ENCODE assay signal across 11 cellular contexts in genomic region chr10:15166325-15166724, GRCh38. TPM values are rescaled to one million over a fixed set of nuclear protein-coding genes. Genes with fewer than 3 reads are reported as not detected.
DNase-seq lines count a peak whose midpoint lies in the region; ATAC-seq, FAIRE-seq and TF ChIP-seq lines count a peak whose summit lies in the region.
"Had no signal": no experiment of that assay in that cellular context is flagged by ENCODE, and none has a peak within 500 bp of the region (broad histone marks: within the 10 kb centered on the region; RNA-seq: fewer than 3 reads in every experiment).

No MANE protein-coding gene starts in this region.

- H3K36me3 ChIP-seq in HepG2 (replicated peaks in 1 of 2; ENCODE audit: control insufficient read depth in 1 of 2, insufficient read depth in 2 of 2, low read length in 2 of 2) (no peaks in the 10 kb centered on the region), right lobe of liver (no peaks in the 10 kb centered on the region), iPS-20b (ENCODE audit: insufficient read depth, low read depth, low read length) (no peaks in the 10 kb centered on the region), urinary bladder (ENCODE audit: insufficient read depth) (no peaks in the 10 kb centered on the region)

- no peaks in the 10 kb centered on the region for H3K9me3 Mint-ChIP-seq in activated T-helper 17 cell treated with anti-CD3 and anti-CD28 coated beads, Interleukin-2, amount 50 U/mL, for 72 hours

- H3K79me2 ChIP-seq in HepG2 (ENCODE audit: insufficient read depth, low read length): peaks cover 55% of the 10 kb centered on the region

- H3K36me3 Mint-ChIP-seq in activated T-helper 17 cell treated with anti-CD3 and anti-CD28 coated beads, Interleukin-2, amount 50 U/mL, for 72 hours (ENCODE audit: low read depth): peaks cover 6% of the 10 kb centered on the region

- no peak overlapping the region for H2AFZ ChIP-seq in HepG2 (ENCODE audit: low read length)

- DNase-seq in HepG2 (ENCODE audit: low spot score) (no peak), right lobe of liver (no peak), NCI-H526 treated with DMSO at 0.1 percent for 48 hours (lab: John Stamatoyannopoulos, UW) (no peak), GM12891 (ENCODE audit: insufficient read length, low spot score) (no peak)
- DNase-seq: NCI-H2171; stimulated activated CD4-positive, alpha-beta T cell treated with anti-CD3 and anti-CD28 coated beads, Interleukin-2, amount 100 ng/mL, for 48 hours had no signal

- H3K9me3 ChIP-seq in HepG2 (ENCODE audit: low read length) (no peaks in the 10 kb centered on the region), right lobe of liver (no peaks in the 10 kb centered on the region), iPS-20b (ENCODE audit: insufficient read depth, low read depth, low read length) (no peaks in the 10 kb centered on the region)

- 64% methylated on average over 2 of the region's 2 CpGs for WGBS in HepG2 (ENCODE audit: low lambda C conversion rate)
- 48% methylated on average over 2 of the region's 2 CpGs for WGBS in right lobe of liver (ENCODE audit: insufficient coverage, low coverage, low lambda C conversion rate, missing lambda C conversion rate)
- WGBS in urinary bladder: 71% methylated on average over 2 of the region's 2 CpGs

- H3K27ac ChIP-seq in HepG2 (ENCODE audit: extremely low read length, insufficient read depth, low read length) (no peak overlapping the region), right lobe of liver (no peak overlapping the region), iPS-20b (ENCODE audit: low read length) (no peak overlapping the region), urinary bladder (ENCODE audit: low read depth) (no peak overlapping the region)

- H3K27me3 ChIP-seq in HepG2 (ENCODE audit: control insufficient read depth in 1 of 2, insufficient read depth in 2 of 2, low read length in 2 of 2): no peaks in the 10 kb centered on the region
- no peaks in the 10 kb centered on the region for H3K27me3 ChIP-seq in right lobe of liver
- H3K27me3 ChIP-seq in iPS-20b (ENCODE audit: insufficient read depth, low read length): peaks cover 13% of the 10 kb centered on the region

- CTCF ChIA-PET in HepG2 (lab: Yijun Ruan, JAX; ENCODE audit: low intra/inter-chr PET ratio, low total read pairs): no interaction called here

- 0 out of 2 replicates have a peak, but pooled peaks cover 3% of the 10 kb centered on the region for H4K20me1 ChIP-seq in HepG2 (ENCODE audit: insufficient read depth, low read length)

- BruUV-seq in HepG2 (replicated peaks; lab: Mats Ljungman, UMichigan): no TSS peak

- H3K4me2 ChIP-seq in HepG2 (ENCODE audit: low read depth, low read length): peak overlapping the region; percentile 77

- intact Hi-C loops in HepG2 (cut with micrococcal nuclease; ENCODE audit: unreplicated experiment): loop anchor here (10.0 kb wide), 3 partner anchors 62 to 178 kb away; no protein-coding TSS in a partner anchor
- intact Hi-C loops in right lobe of liver (cut with DNase I): no loop called here

- no peak for TF ChIP-seq RAD21 in HepG2 (CRISPR knock-in tag; IDR thresholded peaks at IDR 0.05)

- in situ Hi-C loops in HepG2 (cut with HindIII; ENCODE audit: extremely low pct_ligation_motif_present, low pct_unique_long_range_greater_than_20kb): no loop called here

- peaks cover 34% of the 10 kb centered on the region for H3K4me1 Mint-ChIP-seq in activated T-helper 17 cell treated with anti-CD3 and anti-CD28 coated beads, Interleukin-2, amount 50 U/mL, for 72 hours

- POLR2A ChIA-PET in HepG2 (lab: Yijun Ruan, JAX): interaction anchor here (1.8 kb wide), 1 partner anchor 14 kb away, joined by 11 read pairs; no protein-coding TSS in a partner anchor

- H3K4me3 Mint-ChIP-seq in activated T-helper 17 cell treated with anti-CD3 and anti-CD28 coated beads, Interleukin-2, amount 50 U/mL, for 72 hours: peak overlapping the region; percentile 100

- peak overlapping the region; percentile 99 for H3K27ac Mint-ChIP-seq in activated T-helper 17 cell treated with anti-CD3 and anti-CD28 coated beads, Interleukin-2, amount 50 U/mL, for 72 hours

- H3K27me3 Mint-ChIP-seq in activated T-helper 17 cell treated with anti-CD3 and anti-CD28 coated beads, Interleukin-2, amount 50 U/mL, for 72 hours: no peaks in the 10 kb centered on the region

- peak overlapping the region; percentile 83 to 100 (median 91); a peak in 5 of 6 replicates for H3K4me3 ChIP-seq in HepG2 (replicated peaks in 1 of 3; ENCODE audit: insufficient read depth in 1 of 3, low read depth in 2 of 3, low read length in 3 of 3)
- peak overlapping the region in 1 of 3 donors; percentile 96 for H3K4me3 ChIP-seq in right lobe of liver
- H3K4me3 ChIP-seq in iPS-20b (ENCODE audit: low read length): peak overlapping the region; percentile 73; the same call in 1 of the 2 replicates
- peak overlapping the region; percentile 88 for H3K4me3 ChIP-seq in urinary bladder (ENCODE audit: low read depth, low read length)
- H3K4me3 ChIP-seq: K562 had no signal

- TF ChIP-seq POLR2A in HepG2 (IDR thresholded peaks at IDR 0.05; ENCODE audit: insufficient read depth in 1 of 2, low read depth in 2 of 2, low read length in 2 of 2): no peak
- no peak for TF ChIP-seq POLR2A in right lobe of liver (IDR thresholded peaks at IDR 0.05)
- no peak for TF ChIP-seq POLR2A in GM12891 (IDR thresholded peaks at IDR 0.05; ENCODE audit: low read depth, low read length)

- H3K4me1 ChIP-seq in HepG2 (ENCODE audit: insufficient read depth, low read length) (peaks cover 60% of the 10 kb centered on the region), right lobe of liver (peaks cover 0 to 34% (median 10%) of the 10 kb centered on the region in 4 donors), iPS-20b (ENCODE audit: insufficient read depth, low read length) (peaks cover 13% of the 10 kb centered on the region; the same call in 1 of the 2 replicates), urinary bladder (ENCODE audit: insufficient read depth) (no peaks in the 10 kb centered on the region)

- TF ChIP-seq EP300 in HepG2 (IDR thresholded peaks at IDR 0.05; ENCODE audit: low read depth in 2 of 2, low read length in 2 of 2) (no peak), HepG2 (CRISPR knock-in tag; IDR thresholded peaks at IDR 0.05; ENCODE audit: borderline replicate concordance) (no peak)

- H3K9ac ChIP-seq in HepG2 (ENCODE audit: insufficient read depth, low read depth, low read length) (peak overlapping the region; percentile 93; the same call in 1 of the 2 replicates), iPS-20b (ENCODE audit: low read depth, low read length) (peak overlapping the region; percentile 16; the same call in 1 of the 2 replicates)

- ATAC-seq in HepG2: no peak
- no peak for ATAC-seq in right lobe of liver
- no peak for ATAC-seq in activated T-helper 17 cell treated with anti-CD3 and anti-CD28 coated beads, Interleukin-2, amount 50 U/mL, for 72 hours (replicated peaks)
- ATAC-seq in GM21723 (IDR thresholded peaks at IDR 0.05; ENCODE audit: unreplicated experiment): no peak
- ATAC-seq: K562 had no signal

- FAIRE-seq in HepG2 (lab: Jason Lieb, UNC): no peak
- no peak for FAIRE-seq in GM12891 (lab: Jason Lieb, UNC)
- FAIRE-seq: K562 had no signal

- TF ChIP-seq CTCF in HepG2 (CRISPR knock-in tag; IDR thresholded peaks at IDR 0.05): no peak
- TF ChIP-seq CTCF in right lobe of liver (IDR thresholded peaks at IDR 0.05): no peak

TF ChIP-seq in HepG2, 621 proteins besides CTCF, POLR2A, EP300 and RAD21:
- no peak for TF ChIP-seq ZNF230 (CRISPR knock-in tag; IDR thresholded peaks at IDR 0.05)

TF ChIP-seq in GM12891, 5 proteins besides CTCF, POLR2A, EP300 and RAD21:
- no peak for TF ChIP-seq PAX5 (IDR thresholded peaks at IDR 0.05; ENCODE audit: insufficient read depth, low read length, severe bottlenecking)
- TF ChIP-seq POLR2AphosphoS5 (IDR thresholded peaks at IDR 0.05; ENCODE audit: low read depth, low read length): no peak
- no peak for TF ChIP-seq POU2F2 (IDR thresholded peaks at IDR 0.05; ENCODE audit: low read depth, low read length)
- TF ChIP-seq TAF1 (IDR thresholded peaks at IDR 0.05; ENCODE audit: low read depth, low read length): no peak
- TF ChIP-seq SPI1 (IDR thresholded peaks at IDR 0.05; ENCODE audit: low read depth, low read length): no peak

RNA-seq across cellular contexts. Expression of gene NMT2, which starts 2.2 kb away (rescaled TPM):
- total RNA-seq in HepG2 (2016; rRNA removed; fragmentation: Illumina TruSeq; extraction: Trizol) (23.8 and 28.0 TPM in 2 replicates), right lobe of liver (10 to 100 TPM; 18.1 to 34.5 (median 30.8) TPM), urinary bladder (41.2 TPM)
- 8.0 and 9.2 TPM in 2 replicates for total RNA-seq in HepG2 (2016; cell fraction: cytosol; rRNA removed; fragmentation: Illumina TruSeq; extraction: Trizol; ENCODE audit: low read depth)
- 27.2 and 28.6 TPM in 2 replicates for total RNA-seq in HepG2 (2016; cell fraction: insoluble cytoplasmic fraction; rRNA removed; fragmentation: Illumina TruSeq; extraction: Trizol)
- 16.5 and 17.5 TPM in 2 replicates for total RNA-seq in HepG2 (2016; cell fraction: membrane; rRNA removed; fragmentation: Illumina TruSeq; extraction: Trizol)
- 20.8 and 22.8 TPM in 2 replicates for total RNA-seq in HepG2 (2016; cell fraction: nucleus; rRNA removed; fragmentation: Illumina TruSeq; extraction: Trizol)
- polyA plus RNA-seq in HepG2 (2011; rRNA removed) (8.9 and 10.1 TPM in 2 replicates), urinary bladder (14.5 TPM)
- 3.5 and 4.9 TPM in 2 replicates for polyA plus RNA-seq in HepG2 (2011; cell fraction: cytosol; rRNA removed)
- 15.6 and 18.8 TPM in 2 replicates for polyA plus RNA-seq in HepG2 (2011; cell fraction: nucleus; rRNA removed)
- 16.2 and 22.5 TPM in 2 replicates for polyA plus RNA-seq in HepG2 (2012)
- 6.0 and 6.3 TPM in 2 replicates for polyA plus RNA-seq in HepG2 (2016; cell fraction: cytosol; fragmentation: Illumina TruSeq; extraction: Trizol; ENCODE audit: low read depth)
- polyA plus RNA-seq in HepG2 (2016; cell fraction: insoluble cytoplasmic fraction; fragmentation: Illumina TruSeq; extraction: Trizol; ENCODE audit: low read depth): 28.9 and 32.1 TPM in 2 replicates
- 13.5 and 15.5 TPM in 2 replicates for polyA plus RNA-seq in HepG2 (2016; cell fraction: membrane; fragmentation: Illumina TruSeq; extraction: Trizol; ENCODE audit: low read depth)
- 27.7 and 29.0 TPM in 2 replicates for polyA plus RNA-seq in HepG2 (2016; cell fraction: nucleus; fragmentation: Illumina TruSeq; extraction: Trizol; ENCODE audit: insufficient read depth, low read depth)
- 0.96 and 2.9 TPM in 2 replicates for polyA minus RNA-seq in HepG2 (2011; rRNA and poly(A)+ RNA removed; ENCODE audit: low replicate concordance)
- polyA minus RNA-seq in HepG2 (2011; cell fraction: cytosol; rRNA and poly(A)+ RNA removed): 5.4 and 6.6 TPM in 2 replicates
- polyA minus RNA-seq in HepG2 (2011; cell fraction: nucleus; rRNA and poly(A)+ RNA removed): 23.5 and 25.9 TPM in 2 replicates
- total RNA-seq in activated T-helper 17 cell treated with anti-CD3 and anti-CD28 coated beads, Interleukin-2, amount 50 U/mL, for 72 hours: 10 to 100 TPM; 18.4 to 35.6 TPM
- 8.7 TPM for polyA plus RNA-seq in GM12891 (2012; ENCODE audit: low read depth, missing spikeins)
